8 cellular contexts compared by ENCODE assay signal in genomic region chr12:90945070-90945649, GRCh38. TPM values are rescaled to one million over a fixed set of nuclear protein-coding genes. Genes with fewer than 3 reads are reported as not detected.
DNase-seq lines count a peak whose midpoint lies in the region; ATAC-seq, FAIRE-seq and TF ChIP-seq lines count a peak whose summit lies in the region.

No MANE protein-coding gene starts in this region.

- no peaks in the 10 kb centered on the region for H3K27me3 ChIP-seq in MG63

- H3K4me3 ChIP-seq in foreskin fibroblast (ENCODE audit: low read depth in 1 of 2, low read length in 2 of 2) (no peak overlapping the region), MG63 (no peak overlapping the region)

- H3K36me3 ChIP-seq in MG63 = no peaks in the 10 kb centered on the region

- FAIRE-seq in urothelium cell line (lab: Jason Lieb, UNC) = no peak

- TF ChIP-seq RAD21 in Ishikawa (IDR thresholded peaks at IDR 0.05; ENCODE audit: low read depth) = peak; percentile 53

- no peak for TF ChIP-seq EP300 in Ishikawa (IDR thresholded peaks at IDR 0.05; ENCODE audit: borderline replicate concordance)

- DNase-seq in G401 (ENCODE audit: low spot score) (peak; percentile 37), SK-MEL-5 (ENCODE audit: low read depth, low spot score) (peak; percentile 68), foreskin fibroblast (peak in 1 of 2 donors; percentile 51), urothelium cell line (ENCODE audit: low spot score) (peak; percentile 6), MG63 (no peak)

- H3K9me3 ChIP-seq in MG63 = no peaks in the 10 kb centered on the region

- peak; percentile 29 for TF ChIP-seq CTCF in foreskin fibroblast (IDR thresholded peaks at IDR 0.05; ENCODE audit: low read depth, low read length)

- ATAC-seq in GM21423 (IDR thresholded peaks at IDR 0.05; ENCODE audit: unreplicated experiment) (peak; percentile 68), HG03039 (IDR thresholded peaks at IDR 0.05; ENCODE audit: unreplicated experiment) (no peak)

- in situ Hi-C loops in G401 (cut with HindIII; ENCODE audit: low sequenced_read_pairs) (no loop called here), SK-MEL-5 (cut with HindIII; ENCODE audit: low pct_unique_long_range_greater_than_20kb, low sequenced_read_pairs) (no loop called here)

TF ChIP-seq in Ishikawa, 13 proteins besides CTCF, POLR2A, EP300 and RAD21:
- no peak for TF ChIP-seq NFIC (IDR thresholded peaks at IDR 0.05)
- TF ChIP-seq REST (IDR thresholded peaks at IDR 0.05; ENCODE audit: low read depth) = no peak
- no peak for TF ChIP-seq EGR1 (IDR thresholded peaks at IDR 0.05)
- no peak for TF ChIP-seq CEBPB (IDR thresholded peaks at IDR 0.05)
- no peak for TF ChIP-seq TCF12 (IDR thresholded peaks at IDR 0.05; ENCODE audit: low read depth)
- no peak for TF ChIP-seq MAX (IDR thresholded peaks at IDR 0.05)
- TF ChIP-seq FOXM1 (IDR thresholded peaks at IDR 0.05; ENCODE audit: borderline replicate concordance, low read depth) = no peak
- no peak for TF ChIP-seq CREB1 (IDR thresholded peaks at IDR 0.05; ENCODE audit: low read depth)
- no peak for TF ChIP-seq USF1 (IDR thresholded peaks at IDR 0.05)
- no peak for TF ChIP-seq TAF1 (IDR thresholded peaks at IDR 0.05; ENCODE audit: low read depth)

RNA-seq across cellular contexts. Expression of gene CCER1, which starts 9.8 kb away (rescaled TPM):
- not detected in 2 replicates for total RNA-seq in G401 (2014; rRNA removed; shearing (Covaris generic))
- not detected in 2 replicates for total RNA-seq in SK-MEL-5 (2014; rRNA removed; shearing (Covaris generic))
- not detected in 2 replicates for polyA plus RNA-seq in SK-MEL-5 (2015; cell fraction: cytosol; rRNA removed)
- not detected in 2 replicates for polyA plus RNA-seq in SK-MEL-5 (2015; cell fraction: nucleus; rRNA removed)
- total RNA-seq in MG63 (2014; rRNA removed; shearing (Covaris generic); ENCODE audit: low replicate concordance) = not detected in 2 replicates

RNA-seq across cellular contexts. Expression of gene EPYC, which starts 59.6 kb away (rescaled TPM):
- total RNA-seq in G401 (2014; rRNA removed; shearing (Covaris generic)) = not detected in 2 replicates
- 0.87 and 1.0 TPM in 2 replicates for total RNA-seq in SK-MEL-5 (2014; rRNA removed; shearing (Covaris generic))
- polyA plus RNA-seq in SK-MEL-5 (2015; cell fraction: cytosol; rRNA removed) = 1.2 and 2.4 TPM in 2 replicates
- 0.59 TPM in 1 of 2 replicates, not detected in the other for polyA plus RNA-seq in SK-MEL-5 (2015; cell fraction: nucleus; rRNA removed)
- total RNA-seq in MG63 (2014; rRNA removed; shearing (Covaris generic); ENCODE audit: low replicate concordance) = not detected in 2 replicates
